ENCODE assay signal across 8 cellular contexts in genomic region chr10:130110236-130111114, GRCh38. TPM values are rescaled to one million over a fixed set of nuclear protein-coding genes. Genes with fewer than 3 reads are reported as not detected.
DNase-seq lines count a peak whose midpoint lies in the region; ATAC-seq and TF ChIP-seq lines count a peak whose summit lies in the region.

Gene C10orf143, minus strand, starts transcription at chr10:130110830. Its CDS starts 58 bp downstream, at chr10:130110772.

- peak within 1 kb of the TSS; percentile 87 for H3K4me3 Mint-ChIP-seq in activated naive CD8-positive, alpha-beta T cell treated with anti-CD3 and anti-CD28 coated beads for 36 hours
- H3K4me3 Mint-ChIP-seq in glutamatergic neuron (ENCODE audit: unreplicated experiment): peak within 1 kb of the TSS; percentile 99
- peak within 1 kb of the TSS; percentile 98 for H3K4me3 Mint-ChIP-seq in osteocyte (ENCODE audit: unreplicated experiment)

- no peaks in the 10 kb centered on the region for H3K36me3 ChIP-seq in thymus (ENCODE audit: control insufficient read depth, insufficient read depth)

- no peaks in the 10 kb centered on the region for H3K9me3 ChIP-seq in thymus (ENCODE audit: control insufficient read depth)

- H3K27ac Mint-ChIP-seq in activated naive CD8-positive, alpha-beta T cell treated with anti-CD3 and anti-CD28 coated beads for 36 hours: peak within 1 kb of the TSS; percentile 95
- H3K27ac Mint-ChIP-seq in glutamatergic neuron (ENCODE audit: unreplicated experiment) (peak within 1 kb of the TSS; percentile 83), osteocyte (ENCODE audit: unreplicated experiment) (peak within 1 kb of the TSS; percentile 98)

- peaks cover 2% of the 10 kb centered on the region for H3K9me3 Mint-ChIP-seq in activated naive CD8-positive, alpha-beta T cell treated with anti-CD3 and anti-CD28 coated beads for 36 hours
- peaks cover 10% of the 10 kb centered on the region for H3K9me3 Mint-ChIP-seq in glutamatergic neuron (ENCODE audit: unreplicated experiment)
- no peaks in the 10 kb centered on the region for H3K9me3 Mint-ChIP-seq in osteocyte (ENCODE audit: unreplicated experiment)

- H3K4me1 ChIP-seq in thymus (ENCODE audit: control insufficient read depth, insufficient read depth, low read length): no peaks in the 10 kb centered on the region

- peaks cover 28% of the 10 kb centered on the region for H3K36me3 Mint-ChIP-seq in activated naive CD8-positive, alpha-beta T cell treated with anti-CD3 and anti-CD28 coated beads for 36 hours
- H3K36me3 Mint-ChIP-seq in glutamatergic neuron (ENCODE audit: unreplicated experiment): no peaks in the 10 kb centered on the region
- no peaks in the 10 kb centered on the region for H3K36me3 Mint-ChIP-seq in osteocyte (ENCODE audit: unreplicated experiment)

- DNase-seq in GM10266 (ENCODE audit: extremely low spot score): peak; percentile 94
- DNase-seq in NCI-H1092 treated with DMSO at 0.1 percent for 48 hours (lab: John Stamatoyannopoulos, UW): peak; percentile 93
- peak; percentile 97 for DNase-seq in activated naive CD8-positive, alpha-beta T cell treated with anti-CD3 and anti-CD28 coated beads for 36 hours
- peak; percentile 98 for DNase-seq in glutamatergic neuron
- peak; percentile 99 for DNase-seq in osteocyte (ENCODE audit: extremely low spot score, unreplicated experiment)

- no peak for TF ChIP-seq CTCF in GM10266 (IDR thresholded peaks at IDR 0.05; ENCODE audit: control insufficient read depth, insufficient read depth, low read depth, missing control alignments)
- no peak for TF ChIP-seq CTCF in glutamatergic neuron (IDR thresholded peaks at IDR 0.05; ENCODE audit: partially characterized antibody, unreplicated experiment)
- TF ChIP-seq CTCF in osteocyte (IDR thresholded peaks at IDR 0.05): no peak

- H3K4me1 Mint-ChIP-seq in activated naive CD8-positive, alpha-beta T cell treated with anti-CD3 and anti-CD28 coated beads for 36 hours: peaks cover 40% of the 10 kb centered on the region
- H3K4me1 Mint-ChIP-seq in glutamatergic neuron (ENCODE audit: low read depth, unreplicated experiment) (peaks cover 10% of the 10 kb centered on the region), osteocyte (ENCODE audit: unreplicated experiment) (peaks cover 21% of the 10 kb centered on the region)

- under 1% methylated on average over 71 of the region's 71 CpGs for WGBS in thymus

- peak within 1 kb of the TSS; percentile 61 for H3K4me3 ChIP-seq in thymus (ENCODE audit: low read length)

- ATAC-seq in HG02623 (IDR thresholded peaks at IDR 0.05; ENCODE audit: unreplicated experiment) (peak; percentile 78), SK-N-SH treated with all-trans-retinoic acid at 6 μM for 48 hours (peak; percentile 92)

- no peaks in the 10 kb centered on the region for H3K27me3 Mint-ChIP-seq in activated naive CD8-positive, alpha-beta T cell treated with anti-CD3 and anti-CD28 coated beads for 36 hours
- H3K27me3 Mint-ChIP-seq in glutamatergic neuron (ENCODE audit: unreplicated experiment) (peaks cover 12% of the 10 kb centered on the region), osteocyte (ENCODE audit: unreplicated experiment) (no peaks in the 10 kb centered on the region)

- no peaks in the 10 kb centered on the region for H3K27me3 ChIP-seq in thymus (ENCODE audit: control insufficient read depth, insufficient read depth)

- peak within 1 kb of the TSS; percentile 87 for H3K27ac ChIP-seq in thymus (ENCODE audit: low read depth)

TF ChIP-seq in SK-N-SH treated with all-trans-retinoic acid at 6 μM for 48 hours, 23 proteins besides CTCF, POLR2A, EP300 and RAD21 (continues in another document):
- TF ChIP-seq ZNF565 (CRISPR knock-in tag; conservative IDR thresholded peaks at IDR 0.05; ENCODE audit: low read depth) (no peak), ZNF70 (CRISPR knock-in tag; IDR thresholded peaks at IDR 0.05) (no peak), ZFP3 (CRISPR knock-in tag; IDR thresholded peaks at IDR 0.05) (no peak), ZNF8 (CRISPR knock-in tag; IDR thresholded peaks at IDR 0.05) (no peak), CSRNP3 (CRISPR knock-in tag; IDR thresholded peaks at IDR 0.05) (no peak), TCF4 (CRISPR knock-in tag; IDR thresholded peaks at IDR 0.05; ENCODE audit: borderline replicate concordance) (no peak; the same call in 1 of the 2 replicates), RARB (CRISPR knock-in tag; IDR thresholded peaks at IDR 0.05) (no peak), TOX (CRISPR knock-in tag; IDR thresholded peaks at IDR 0.05; ENCODE audit: borderline replicate concordance) (no peak), GLIS3 (CRISPR knock-in tag; IDR thresholded peaks at IDR 0.05) (no peak), CREB5 (CRISPR knock-in tag; IDR thresholded peaks at IDR 0.05; ENCODE audit: low read depth) (no peak), TSHZ2 (CRISPR knock-in tag; IDR thresholded peaks at IDR 0.05) (no peak), CSDC2 (CRISPR knock-in tag; IDR thresholded peaks at IDR 0.05) (no peak), OSR1 (CRISPR knock-in tag; IDR thresholded peaks at IDR 0.05) (no peak), ZC3H10 (CRISPR knock-in tag; IDR thresholded peaks at IDR 0.05) (no peak), ARNTL (CRISPR knock-in tag; IDR thresholded peaks at IDR 0.05; ENCODE audit: borderline replicate concordance, low read depth) (no peak), ISL1 (CRISPR knock-in tag; IDR thresholded peaks at IDR 0.05) (no peak), PPARA (CRISPR knock-in tag; IDR thresholded peaks at IDR 0.05; ENCODE audit: borderline replicate concordance) (no peak), PATZ1 (CRISPR knock-in tag; IDR thresholded peaks at IDR 0.05; ENCODE audit: borderline replicate concordance) (no peak)

RNA-seq across cellular contexts. Expression of gene C10orf143, which starts in this region (rescaled TPM):
- total RNA-seq in activated naive CD8-positive, alpha-beta T cell treated with anti-CD3 and anti-CD28 coated beads for 36 hours: 1 to 10 TPM; 3.3 to 3.8 TPM
- total RNA-seq in glutamatergic neuron (ENCODE audit: unreplicated experiment) (0.96 TPM), osteocyte (2.9 and 4.1 TPM in 2 replicates)
- 13.5 TPM for polyA plus RNA-seq in thymus

Comparison
In these comparisons a context has a peak if more than half of its experiments do, and no peak if none do; other contexts are left out.
1. Peak in every context shown above with its lines: DNase-seq, ATAC-seq, H3K4me3 ChIP-seq and H3K27ac ChIP-seq.
2. Peak in DNase-seq in glutamatergic neuron; RNA of the gene not detected or under 1 TPM.